1 cellular context compared by ENCODE assay signal in the genomic region with DNA sequence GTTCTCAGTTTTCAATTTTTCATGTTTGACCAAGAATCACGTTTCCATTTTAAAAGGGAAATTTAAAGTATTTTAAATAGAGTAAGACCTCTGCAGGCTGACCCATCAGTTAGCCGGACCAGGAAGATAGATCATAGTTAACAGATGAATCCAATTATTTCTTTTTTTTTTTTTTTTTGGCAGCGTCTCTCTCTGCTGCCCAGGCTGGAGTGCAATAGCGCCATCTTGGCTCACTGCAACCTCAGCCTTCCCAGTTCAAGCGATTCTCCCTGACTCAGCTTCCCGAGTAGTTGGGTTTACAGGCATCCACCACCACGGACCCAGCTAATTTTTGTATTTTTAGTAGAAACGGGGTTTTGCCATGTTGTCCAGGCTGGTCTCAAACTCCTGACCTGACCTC.
TF ChIP-seq lines count a peak whose summit lies in the region.

No MANE protein-coding gene starts in this region.

TF ChIP-seq in GM23338, 12 proteins besides CTCF, POLR2A, EP300 and RAD21 (continued from another document):
- TF ChIP-seq, protein P1, sequence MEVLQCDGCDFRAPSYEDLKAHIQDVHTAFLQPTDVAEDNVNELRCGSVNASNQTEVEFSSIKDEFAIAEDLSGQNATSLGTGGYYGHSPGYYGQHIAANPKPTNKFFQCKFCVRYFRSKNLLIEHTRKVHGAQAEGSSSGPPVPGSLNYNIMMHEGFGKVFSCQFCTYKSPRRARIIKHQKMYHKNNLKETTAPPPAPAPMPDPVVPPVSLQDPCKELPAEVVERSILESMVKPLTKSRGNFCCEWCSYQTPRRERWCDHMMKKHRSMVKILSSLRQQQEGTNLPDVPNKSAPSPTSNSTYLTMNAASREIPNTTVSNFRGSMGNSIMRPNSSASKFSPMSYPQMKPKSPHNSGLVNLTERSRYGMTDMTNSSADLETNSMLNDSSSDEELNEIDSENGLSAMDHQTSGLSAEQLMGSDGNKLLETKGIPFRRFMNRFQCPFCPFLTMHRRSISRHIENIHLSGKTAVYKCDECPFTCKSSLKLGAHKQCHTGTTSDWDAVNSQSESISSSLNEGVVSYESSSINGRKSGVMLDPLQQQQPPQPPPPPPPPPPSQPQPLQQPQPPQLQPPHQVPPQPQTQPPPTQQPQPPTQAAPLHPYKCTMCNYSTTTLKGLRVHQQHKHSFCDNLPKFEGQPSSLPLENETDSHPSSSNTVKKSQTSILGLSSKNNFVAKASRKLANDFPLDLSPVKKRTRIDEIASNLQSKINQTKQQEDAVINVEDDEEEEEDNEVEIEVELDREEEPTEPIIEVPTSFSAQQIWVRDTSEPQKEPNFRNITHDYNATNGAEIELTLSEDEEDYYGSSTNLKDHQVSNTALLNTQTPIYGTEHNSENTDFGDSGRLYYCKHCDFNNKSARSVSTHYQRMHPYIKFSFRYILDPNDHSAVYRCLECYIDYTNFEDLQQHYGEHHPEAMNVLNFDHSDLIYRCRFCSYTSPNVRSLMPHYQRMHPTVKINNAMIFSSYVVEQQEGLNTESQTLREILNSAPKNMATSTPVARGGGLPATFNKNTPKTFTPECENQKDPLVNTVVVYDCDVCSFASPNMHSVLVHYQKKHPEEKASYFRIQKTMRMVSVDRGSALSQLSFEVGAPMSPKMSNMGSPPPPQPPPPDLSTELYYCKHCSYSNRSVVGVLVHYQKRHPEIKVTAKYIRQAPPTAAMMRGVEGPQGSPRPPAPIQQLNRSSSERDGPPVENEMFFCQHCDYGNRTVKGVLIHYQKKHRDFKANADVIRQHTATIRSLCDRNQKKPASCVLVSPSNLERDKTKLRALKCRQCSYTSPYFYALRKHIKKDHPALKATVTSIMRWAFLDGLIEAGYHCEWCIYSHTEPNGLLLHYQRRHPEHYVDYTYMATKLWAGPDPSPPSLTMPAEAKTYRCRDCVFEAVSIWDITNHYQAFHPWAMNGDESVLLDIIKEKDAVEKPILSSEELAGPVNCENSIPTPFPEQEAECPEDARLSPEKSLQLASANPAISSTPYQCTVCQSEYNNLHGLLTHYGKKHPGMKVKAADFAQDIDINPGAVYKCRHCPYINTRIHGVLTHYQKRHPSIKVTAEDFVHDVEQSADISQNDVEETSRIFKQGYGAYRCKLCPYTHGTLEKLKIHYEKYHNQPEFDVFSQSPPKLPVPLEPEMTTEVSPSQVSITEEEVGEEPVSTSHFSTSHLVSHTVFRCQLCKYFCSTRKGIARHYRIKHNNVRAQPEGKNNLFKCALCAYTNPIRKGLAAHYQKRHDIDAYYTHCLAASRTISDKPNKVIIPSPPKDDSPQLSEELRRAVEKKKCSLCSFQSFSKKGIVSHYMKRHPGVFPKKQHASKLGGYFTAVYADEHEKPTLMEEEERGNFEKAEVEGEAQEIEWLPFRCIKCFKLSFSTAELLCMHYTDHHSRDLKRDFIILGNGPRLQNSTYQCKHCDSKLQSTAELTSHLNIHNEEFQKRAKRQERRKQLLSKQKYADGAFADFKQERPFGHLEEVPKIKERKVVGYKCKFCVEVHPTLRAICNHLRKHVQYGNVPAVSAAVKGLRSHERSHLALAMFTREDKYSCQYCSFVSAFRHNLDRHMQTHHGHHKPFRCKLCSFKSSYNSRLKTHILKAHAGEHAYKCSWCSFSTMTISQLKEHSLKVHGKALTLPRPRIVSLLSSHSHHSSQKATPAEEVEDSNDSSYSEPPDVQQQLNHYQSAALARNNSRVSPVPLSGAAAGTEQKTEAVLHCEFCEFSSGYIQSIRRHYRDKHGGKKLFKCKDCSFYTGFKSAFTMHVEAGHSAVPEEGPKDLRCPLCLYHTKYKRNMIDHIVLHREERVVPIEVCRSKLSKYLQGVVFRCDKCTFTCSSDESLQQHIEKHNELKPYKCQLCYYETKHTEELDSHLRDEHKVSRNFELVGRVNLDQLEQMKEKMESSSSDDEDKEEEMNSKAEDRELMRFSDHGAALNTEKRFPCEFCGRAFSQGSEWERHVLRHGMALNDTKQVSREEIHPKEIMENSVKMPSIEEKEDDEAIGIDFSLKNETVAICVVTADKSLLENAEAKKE (CRISPR knock-in tag; IDR thresholded peaks at IDR 0.05): no peak
- no peak for TF ChIP-seq NANOG (IDR thresholded peaks at IDR 0.05; ENCODE audit: borderline replicate concordance)
